In genomic region chr3:64432870-64433269, GRCh38 we compare ENCODE assay signal across 28 cellular contexts.
"Had no signal": no experiment of that assay in that cellular context is flagged by ENCODE, and none has a peak within 500 bp of the region (broad histone marks: within the 10 kb centered on the region; RNA-seq: fewer than 3 reads in every experiment).

No MANE protein-coding gene starts in this region.

- H3K27ac Mint-ChIP-seq: dendritic cell treated with granulocyte-macrophage colony-stimulating factor and Interleukin-4, amounts not matched to agents 40 ng/mL and 50 ng/mL, for 4 days; effector memory CD8-positive, alpha-beta T cell; endodermal cell had no signal

- H3K27ac ChIP-seq: colonic mucosa, coronary artery, dorsolateral prefrontal cortex, epithelial cell of prostate, esophagus muscularis mucosa, esophagus squamous epithelium, gastrocnemius medialis, gastroesophageal sphincter, heart left ventricle, heart right ventricle had no signal

- H3K27me3 Mint-ChIP-seq: dendritic cell treated with granulocyte-macrophage colony-stimulating factor and Interleukin-4, amounts not matched to agents 40 ng/mL and 50 ng/mL, for 4 days had no signal

- H3K4me3 Mint-ChIP-seq: dendritic cell treated with granulocyte-macrophage colony-stimulating factor and Interleukin-4, amounts not matched to agents 40 ng/mL and 50 ng/mL, for 4 days; effector memory CD8-positive, alpha-beta T cell; endodermal cell had no signal

- H3K4me1 ChIP-seq: colonic mucosa, esophagus muscularis mucosa, esophagus squamous epithelium, gastrocnemius medialis, gastroesophageal sphincter, heart left ventricle, heart right ventricle had no signal

- H3K4me3 ChIP-seq: colonic mucosa, coronary artery, dorsolateral prefrontal cortex, esophagus muscularis mucosa, esophagus squamous epithelium, gastrocnemius medialis, gastroesophageal sphincter, heart left ventricle, heart right ventricle had no signal

- H3K4me1 Mint-ChIP-seq: endodermal cell had no signal

- ATAC-seq: effector memory CD8-positive, alpha-beta T cell; esophagus mucosa; gastrocnemius medialis; gastroesophageal sphincter; heart left ventricle; heart right ventricle had no signal

- FAIRE-seq: colon, endometrium, endothelial cell of umbilical vein, frontal cortex had no signal

- DNase-seq: colonic mucosa; cortex of kidney; dermis blood vessel endothelial cell; dorsolateral prefrontal cortex; effector CD4-positive, alpha-beta T cell; effector CD8-positive, alpha-beta T cell; effector memory CD4-positive, alpha-beta T cell; effector memory CD8-positive, alpha-beta T cell; endodermal cell; erythroblast; esophagus squamous epithelium; foreskin fibroblast; foreskin melanocyte; gastrocnemius medialis; glutamatergic neuron; head of caudate nucleus; heart left ventricle; heart right ventricle had no signal

- H3K27me3 ChIP-seq: colonic mucosa, esophagus muscularis mucosa, gastrocnemius medialis had no signal
